ENCODE assay signal across 8 cellular contexts in genomic region chrX:149938427-149939270, GRCh38. TPM values are rescaled to one million over a fixed set of nuclear protein-coding genes. Genes with fewer than 3 reads are reported as not detected.
DNase-seq lines count a peak whose midpoint lies in the region; ATAC-seq and TF ChIP-seq lines count a peak whose summit lies in the region.

TSS of gene EOLA2 (minus strand) at chrX:149938491. CDS start at chrX:149933874, 4,617 bp downstream.

- peak within 1 kb of the TSS; percentile 98 for H3K4me3 ChIP-seq in OCI-LY1 (ENCODE audit: low read depth, low read length, poor library complexity, severe bottlenecking)

- H3K27me3 ChIP-seq in OCI-LY1 (ENCODE audit: insufficient read depth, low read length), result no peaks in the 10 kb centered on the region

- peak; percentile 73 for ATAC-seq in GM21515 (IDR thresholded peaks at IDR 0.05; ENCODE audit: unreplicated experiment)

- H3K79me2 ChIP-seq in OCI-LY1 (ENCODE audit: insufficient read depth, low read length), result no peaks in the 10 kb centered on the region

- peak; percentile 31; the same call in 1 of the 2 replicates for TF ChIP-seq CTCF in OCI-LY1 (IDR thresholded peaks at IDR 0.05; ENCODE audit: low read length)

- H3K36me3 ChIP-seq in OCI-LY1 (ENCODE audit: insufficient read depth, low read length), result no peaks in the 10 kb centered on the region

- peaks cover 13% of the 10 kb centered on the region for H3K4me1 ChIP-seq in OCI-LY1 (ENCODE audit: insufficient read depth, low read length, severe bottlenecking)

- H4K20me1 ChIP-seq in OCI-LY1 (ENCODE audit: insufficient read depth, low read length), result no peaks in the 10 kb centered on the region

- H2AFZ ChIP-seq in OCI-LY1 (ENCODE audit: low read length), result no peak within 1 kb of the TSS

- H3K4me2 ChIP-seq in OCI-LY1 (ENCODE audit: low read length), result peak within 1 kb of the TSS; percentile 92

- H3K9me2 ChIP-seq in OCI-LY1 (ENCODE audit: low read depth, low read length), result no peaks in the 10 kb centered on the region

- no peaks in the 10 kb centered on the region for H3F3A ChIP-seq in OCI-LY1 (ENCODE audit: insufficient read depth, low read length)

- peak within 1 kb of the TSS; percentile 82 for H3K27ac ChIP-seq in OCI-LY1 (ENCODE audit: low read depth, low read length, poor library complexity, severe bottlenecking)

- peak within 1 kb of the TSS; percentile 99 for H3K9ac ChIP-seq in OCI-LY1 (ENCODE audit: low read length)

- peak; percentile 74 for DNase-seq in D341Med (ENCODE audit: low spot score)
- DNase-seq in HuH-7 (ENCODE audit: low spot score), result peak; percentile 63
- peak; percentile 90 for DNase-seq in activated CD8-positive, alpha-beta memory T cell treated with anti-CD3 and anti-CD28 coated beads, Interleukin-2, amount 50 U/mL, for 4 hours
- DNase-seq in mesenteric fat pad (ENCODE audit: low spot score), result peak; percentile 97
- peak; percentile 67 for DNase-seq in stimulated activated CD8-positive, alpha-beta memory T cell treated with anti-CD3 and anti-CD28 coated beads, Interleukin-15, amount 100 ng/mL, for 24 hours (ENCODE audit: low read depth)

- in situ Hi-C loops in endometrial microvascular endothelial cells (cut with HindIII; ENCODE audit: inconsistent ontology term, low pct_unique_long_range_greater_than_20kb, low sequenced_read_pairs), result no loop called here

- H3K9me3 ChIP-seq in OCI-LY1 (ENCODE audit: low read length), result no peaks in the 10 kb centered on the region

RNA-seq across cellular contexts. Expression of gene EOLA2, which starts in this region (rescaled TPM):
- total RNA-seq in endometrial microvascular endothelial cells (ENCODE audit: inconsistent ontology term) (38.8 TPM), mesenteric fat pad (37.6 TPM)

Comparison
In these comparisons a context has a peak if more than half of its experiments do, and no peak if none do; other contexts are left out.
1. Peak in every context shown above with its lines: DNase-seq, ATAC-seq, H3K4me3 ChIP-seq and H3K27ac ChIP-seq.